Comparison of ENCODE assay signal across 12 cellular contexts in genomic region chr16:80671281-80671849, GRCh38.
DNase-seq lines count a peak whose midpoint lies in the region; ATAC-seq lines count a peak whose summit lies in the region.
"Had no signal": no experiment of that assay in that cellular context is flagged by ENCODE, and none has a peak within 500 bp of the region (broad histone marks: within the 10 kb centered on the region; RNA-seq: fewer than 3 reads in every experiment).

No MANE protein-coding gene starts in this region.

- peak; percentile 50 for ATAC-seq in GM18907 (IDR thresholded peaks at IDR 0.05; ENCODE audit: unreplicated experiment)
- ATAC-seq in HG02610 (IDR thresholded peaks at IDR 0.05; ENCODE audit: unreplicated experiment) = peak; percentile 70
- peak; percentile 78 for ATAC-seq in memory B cell (ENCODE audit: low read depth)
- ATAC-seq: effector memory CD8-positive, alpha-beta T cell had no signal

- peaks cover 40% of the 10 kb centered on the region for H3K4me1 Mint-ChIP-seq in memory B cell

- H3K27ac Mint-ChIP-seq in memory B cell = peak overlapping the region; percentile 70
- H3K27ac Mint-ChIP-seq: T-helper 2 cell treated with Interferon-gamma antibody and Interleukin-4, amounts not matched to agents 5 μg/mL and 100 μg/mL, for 36 hours had no signal

- in situ Hi-C loops in KBM-7 (cut with MboI; ENCODE audit: low pct_unique_long_range_greater_than_20kb, low sequenced_read_pairs) = no loop called here

- H3K4me3 Mint-ChIP-seq in memory B cell = peak overlapping the region; percentile 19
- H3K4me3 Mint-ChIP-seq: effector memory CD8-positive, alpha-beta T cell; T-helper 2 cell treated with Interferon-gamma antibody and Interleukin-4, amounts not matched to agents 5 μg/mL and 100 μg/mL, for 36 hours had no signal

- H3K27me3 Mint-ChIP-seq in memory B cell = peaks cover 3% of the 10 kb centered on the region
- H3K27me3 Mint-ChIP-seq: effector memory CD8-positive, alpha-beta T cell had no signal

- DNase-seq in KBM-7 = peak; percentile 5
- peak; percentile 31 to 40 for DNase-seq in memory B cell (ENCODE audit: low spot score in 2 of 2)
- no peak for DNase-seq in SHP77 treated with DMSO at 0.1 percent for 48 hours (lab: John Stamatoyannopoulos, UW)
- DNase-seq in SW 1271 (lab: John Stamatoyannopoulos, UW) = no peak
- DNase-seq in nucleus accumbens (lab: John Stamatoyannopoulos, UW) = no peak
- DNase-seq: activated CD8-positive, alpha-beta memory T cell treated with anti-CD3 and anti-CD28 coated beads, Interleukin-2, amount 50 U/mL, for 4 hours; anterior cingulate cortex; effector memory CD8-positive, alpha-beta T cell; NCI-H1048 had no signal

- peaks cover 1% of the 10 kb centered on the region for H3K36me3 Mint-ChIP-seq in memory B cell

- H3K9me3 Mint-ChIP-seq in memory B cell = peaks cover 5% of the 10 kb centered on the region
- H3K9me3 Mint-ChIP-seq: effector memory CD8-positive, alpha-beta T cell; T-helper 2 cell treated with Interferon-gamma antibody and Interleukin-4, amounts not matched to agents 5 μg/mL and 100 μg/mL, for 36 hours had no signal

Comparison
In these comparisons a context has a peak if more than half of its experiments do, and no peak if none do; other contexts are left out.
1. DNase-seq: peak in KBM-7 (single experiment) and memory B cell (2 of 2); none in SHP77 treated with DMSO at 0.1 percent for 48 hours (single experiment), SW 1271 (0 of 2) and nucleus accumbens (0 of 56).
2. Peak in every context shown above with its lines, with median percentiles within 50 percentile points of each other: ATAC-seq.